In genomic region chr16:83068686-83069085, GRCh38 we compare ENCODE assay signal across 12 cellular contexts.
DNase-seq lines count a peak whose midpoint lies in the region; TF ChIP-seq lines count a peak whose summit lies in the region.
"Had no signal": no experiment of that assay in that cellular context is flagged by ENCODE, and none has a peak within 500 bp of the region (broad histone marks: within the 10 kb centered on the region; RNA-seq: fewer than 3 reads in every experiment).

No MANE protein-coding gene starts in this region.

- WGBS in smooth muscle cell (ENCODE audit: low lambda C conversion rate): 90% methylated on average over 1 of the region's 1 CpG

- peak; percentile 14 for TF ChIP-seq CTCF in AG04449 (IDR thresholded peaks at IDR 0.05; ENCODE audit: insufficient read depth, low read length, missing control alignments)
- peak; percentile 40 for TF ChIP-seq CTCF in astrocyte of the cerebellum (IDR thresholded peaks at IDR 0.05; ENCODE audit: low read depth, low read length, missing control alignments)
- TF ChIP-seq CTCF in smooth muscle cell (IDR thresholded peaks at IDR 0.05; ENCODE audit: borderline replicate concordance, insufficient read depth, poor library complexity, severe bottlenecking): no peak

- H3K36me3 ChIP-seq in smooth muscle cell (ENCODE audit: low read depth): no peaks in the 10 kb centered on the region

- H3K4me3 ChIP-seq in AG04449 (ENCODE audit: low read depth, low read length) (no peak overlapping the region), astrocyte of the cerebellum (ENCODE audit: low read depth, low read length) (no peak overlapping the region), smooth muscle cell (no peak overlapping the region)

- no peaks in the 10 kb centered on the region for H3K79me2 ChIP-seq in smooth muscle cell (ENCODE audit: low read depth)

- H3K4me1 ChIP-seq in smooth muscle cell (ENCODE audit: low read depth): no peaks in the 10 kb centered on the region

- in situ Hi-C loops in astrocyte of the cerebellum (cut with HindIII; ENCODE audit: low sequenced_read_pairs): no loop called here

- H3K27ac ChIP-seq in smooth muscle cell (ENCODE audit: low read depth): no peak overlapping the region

- no peaks in the 10 kb centered on the region for H3K27me3 ChIP-seq in smooth muscle cell (ENCODE audit: low read depth)

- POLR2A ChIA-PET in AG04449 (lab: Yijun Ruan, JAX): no interaction called here

- no peaks in the 10 kb centered on the region for H3K9me3 ChIP-seq in smooth muscle cell (replicated peaks; ENCODE audit: low read depth)

- H3K9ac ChIP-seq in smooth muscle cell (ENCODE audit: low read depth): no peak overlapping the region

- H4K20me1 ChIP-seq in smooth muscle cell (ENCODE audit: low read depth): no peaks in the 10 kb centered on the region

- CTCF ChIA-PET in AG04449 (lab: Yijun Ruan, JAX): interaction anchor here (1.0 to 1.2 kb wide), 2 partner anchors 426 to 438 kb away, joined by 3 read pairs; no protein-coding TSS in a partner anchor

- no peak overlapping the region for H2AFZ ChIP-seq in smooth muscle cell (ENCODE audit: low read depth)

- H3K4me2 ChIP-seq in smooth muscle cell: no peak overlapping the region

- no peaks in the 10 kb centered on the region for H3F3A ChIP-seq in smooth muscle cell (ENCODE audit: low read depth)

- DNase-seq in AG04449 (ENCODE audit: low read depth, low spot score): no peak
- peak; percentile 51 for DNase-seq in HT1080 (ENCODE audit: low read depth)
- DNase-seq in astrocyte of the cerebellum (ENCODE audit: low read depth): peak; percentile 53
- peak; percentile 60 for DNase-seq in iris pigment epithelial cell (ENCODE audit: low read depth)
- DNase-seq in activated T-cell treated with anti-CD3 and anti-CD28 coated beads, Interleukin-2, amount 50 U/mL, for 1 hour: no peak
- DNase-seq in smooth muscle cell (lab: John Stamatoyannopoulos, UW; ENCODE audit: unreplicated experiment): no peak
- no peak for DNase-seq in SK-N-DZ (ENCODE audit: low spot score)
- DNase-seq in iPS-NIHi7 (ENCODE audit: extremely low spot score): no peak
- DNase-seq: caudate nucleus; CD4-positive, CD25-positive, alpha-beta regulatory T cell; stimulated activated CD4-positive, alpha-beta T cell treated with anti-CD3 and anti-CD28 coated beads, Interleukin-12 subunit alpha, Interleukin-12 subunit beta, amount 100 ng/mL, for 4 hours; T-helper 9 cell had no signal

Comparison
In these comparisons a context has a peak if more than half of its experiments do, and no peak if none do; other contexts are left out.
1. DNase-seq: peak in HT1080 (single experiment), astrocyte of the cerebellum (single experiment) and iris pigment epithelial cell (single experiment); none in AG04449 (single experiment), activated T-cell treated with anti-CD3 and anti-CD28 coated beads, Interleukin-2, amount 50 U/mL, for 1 hour (single experiment), smooth muscle cell (single experiment), SK-N-DZ (single experiment) and iPS-NIHi7 (single experiment).